21 cellular contexts compared by ENCODE assay signal in the genomic region with DNA sequence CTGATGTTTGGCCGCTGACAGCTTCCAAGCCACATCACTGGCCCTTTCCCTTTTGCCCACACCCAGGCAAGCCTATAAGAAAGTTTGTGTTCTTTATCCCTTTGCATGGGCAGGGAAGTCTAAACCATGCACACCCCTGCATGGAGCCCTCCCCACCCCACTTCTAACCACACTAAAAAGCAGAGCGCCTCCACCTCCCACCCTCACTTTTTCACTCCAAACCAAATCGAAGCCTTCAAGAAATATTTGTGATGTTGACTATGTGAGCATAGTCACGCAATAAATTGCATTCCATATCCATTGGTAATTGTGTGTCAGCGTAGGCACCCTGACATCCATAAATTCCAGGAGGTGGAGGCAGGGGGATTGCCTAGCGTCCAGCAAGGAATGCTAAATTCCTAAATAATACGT.
DNase-seq lines count a peak whose midpoint lies in the region; FAIRE-seq and TF ChIP-seq lines count a peak whose summit lies in the region.
"Had no signal": no experiment of that assay in that cellular context is flagged by ENCODE, and none has a peak within 500 bp of the region (broad histone marks: within the 10 kb centered on the region; RNA-seq: fewer than 3 reads in every experiment).

No MANE protein-coding gene starts in this region.

- no peaks in the 10 kb centered on the region for H4K20me1 ChIP-seq in astrocyte (ENCODE audit: insufficient read depth, low read length)

- in situ Hi-C loops in Caki2 (cut with HindIII; ENCODE audit: low pct_unique_long_range_greater_than_20kb, low sequenced_read_pairs): no loop called here

- no peak overlapping the region for H3K9ac ChIP-seq in astrocyte (ENCODE audit: low read length)

- H3K27ac Mint-ChIP-seq in astrocyte (ENCODE audit: unreplicated experiment): no peak overlapping the region
- no peak overlapping the region for H3K27ac Mint-ChIP-seq in immature natural killer cell
- H3K27ac Mint-ChIP-seq: activated CD4-positive, alpha-beta memory T cell treated with anti-CD3 and anti-CD28 coated beads, Interleukin-2, amount 10 ng/mL, durations not matched to agents 7 days and 5 days; activated naive CD4-positive, alpha-beta T cell treated with anti-CD3 and anti-CD28 coated beads, Interleukin-2, amount 50 U/mL, for 24 hours; activated T-cell treated with anti-CD3 and anti-CD28 coated beads, Interleukin-2, amount 50 U/mL, for 24 hours; B cell; endodermal cell; stimulated activated naive B cell treated with anti-CD40 and anti-IgM and Interleukin-4, amounts not matched to agents 10 μg/mL and 1 μg/mL and 100 μg/mL, for 72 hours had no signal

- no peaks in the 10 kb centered on the region for H3K36me3 Mint-ChIP-seq in astrocyte (ENCODE audit: low read depth, unreplicated experiment)
- H3K36me3 Mint-ChIP-seq in immature natural killer cell: no peaks in the 10 kb centered on the region
- H3K36me3 Mint-ChIP-seq: activated naive CD4-positive, alpha-beta T cell treated with anti-CD3 and anti-CD28 coated beads, Interleukin-2, amount 50 U/mL, for 24 hours; stimulated activated naive B cell treated with anti-CD40 and anti-IgM and Interleukin-4, amounts not matched to agents 10 μg/mL and 1 μg/mL and 100 μg/mL, for 72 hours had no signal

- TF ChIP-seq CTCF in astrocyte (IDR thresholded peaks at IDR 0.05; ENCODE audit: insufficient read depth, low read depth, low read length): no peak

- H3K4me1 ChIP-seq in astrocyte (ENCODE audit: insufficient read depth, low read length) (no peaks in the 10 kb centered on the region), small intestine (ENCODE audit: control insufficient read depth in 2 of 2, insufficient read depth in 1 of 2, low read depth in 1 of 2, low read length in 1 of 2) (no peaks in the 10 kb centered on the region)
- H3K4me1 ChIP-seq: upper lobe of left lung had no signal

- H3K27me3 ChIP-seq in astrocyte (ENCODE audit: insufficient read depth, low read length) (no peaks in the 10 kb centered on the region), small intestine (ENCODE audit: control insufficient read depth in 2 of 2, insufficient read depth in 2 of 2, low read length in 2 of 2) (peaks cover 0 to 2% of the 10 kb centered on the region in 2 donors)
- H3K27me3 ChIP-seq: upper lobe of left lung had no signal

- peak; percentile 27 for DNase-seq in Caki2 (ENCODE audit: low read depth)
- peak; percentile 88 for DNase-seq in HTR-8/SVneo (ENCODE audit: insufficient read length, low spot score)
- peak; percentile 1 for DNase-seq in astrocyte (ENCODE audit: low read depth)
- DNase-seq in renal cortical epithelial cell (ENCODE audit: low read depth): peak; percentile 11
- no peak for DNase-seq in immature natural killer cell
- no peak for DNase-seq in small intestine
- DNase-seq in NCI-H146 treated with DMSO at 0.1 percent for 48 hours (lab: John Stamatoyannopoulos, UW; ENCODE audit: unreplicated experiment): no peak
- no peak for DNase-seq in activated effector memory CD4-positive, alpha-beta T cell treated with anti-CD3 and anti-CD28 coated beads, Interleukin-2, amount 50 U/mL, for 16 hours
- DNase-seq: activated CD4-positive, alpha-beta memory T cell treated with anti-CD3 and anti-CD28 coated beads, Interleukin-2, amount 10 ng/mL, durations not matched to agents 7 days and 5 days; activated T-cell treated with anti-CD3 and anti-CD28 coated beads, Interleukin-2, amount 50 U/mL, for 24 hours; Calu3; endodermal cell; NCI-H187 treated with DMSO at 0.1 percent for 48 hours; NCI-H446; right cardiac atrium; stimulated activated naive B cell treated with anti-CD40 and anti-IgM and Interleukin-4, amounts not matched to agents 10 μg/mL and 1 μg/mL and 100 μg/mL, for 72 hours; upper lobe of left lung had no signal

- H3K4me2 ChIP-seq in astrocyte (ENCODE audit: low read length): peak overlapping the region; percentile 25

- H3K9me3 Mint-ChIP-seq in astrocyte (ENCODE audit: unreplicated experiment): peaks cover 4% of the 10 kb centered on the region
- H3K9me3 Mint-ChIP-seq in immature natural killer cell: no peaks in the 10 kb centered on the region
- H3K9me3 Mint-ChIP-seq: activated CD4-positive, alpha-beta memory T cell treated with anti-CD3 and anti-CD28 coated beads, Interleukin-2, amount 10 ng/mL, durations not matched to agents 7 days and 5 days; activated naive CD4-positive, alpha-beta T cell treated with anti-CD3 and anti-CD28 coated beads, Interleukin-2, amount 50 U/mL, for 24 hours; activated T-cell treated with anti-CD3 and anti-CD28 coated beads, Interleukin-2, amount 50 U/mL, for 24 hours; endodermal cell; stimulated activated naive B cell treated with anti-CD40 and anti-IgM and Interleukin-4, amounts not matched to agents 10 μg/mL and 1 μg/mL and 100 μg/mL, for 72 hours had no signal

- FAIRE-seq in HTR-8/SVneo (lab: Jason Lieb, UNC) (peak; percentile 89), astrocyte (lab: Jason Lieb, UNC) (no peak), small intestine (lab: Jason Lieb, UNC) (no peak)
- FAIRE-seq: G401.6, HepG2 had no signal

- no peaks in the 10 kb centered on the region for H3K9me3 ChIP-seq in astrocyte (ENCODE audit: insufficient read depth, low read depth, low read length)
- H3K9me3 ChIP-seq in small intestine (ENCODE audit: control insufficient read depth, low read depth): no peaks in the 10 kb centered on the region
- H3K9me3 ChIP-seq: upper lobe of left lung had no signal

- H3K27ac ChIP-seq in astrocyte (ENCODE audit: low read depth, low read length): no peak overlapping the region
- H3K27ac ChIP-seq in small intestine (ENCODE audit: low read depth in 1 of 2, low read length in 1 of 2): no peak overlapping the region
- H3K27ac ChIP-seq: upper lobe of left lung had no signal

- H3K27me3 Mint-ChIP-seq in astrocyte (ENCODE audit: low read depth, unreplicated experiment) (peaks cover 14% of the 10 kb centered on the region), immature natural killer cell (ENCODE audit: low read depth in 3 of 3) (peaks cover 0 to 10% (median 0%) of the 10 kb centered on the region in 3 donors)

- H3K4me3 ChIP-seq in astrocyte (ENCODE audit: insufficient read depth, low read depth, low read length) (no peak overlapping the region), small intestine (ENCODE audit: low read depth in 1 of 2, low read length in 2 of 2) (no peak overlapping the region)
- H3K4me3 ChIP-seq: upper lobe of left lung had no signal

- H3K36me3 ChIP-seq in astrocyte (ENCODE audit: insufficient read depth, low read length) (no peaks in the 10 kb centered on the region), small intestine (ENCODE audit: control insufficient read depth in 2 of 2, insufficient read depth in 2 of 2, low read length in 2 of 2) (no peaks in the 10 kb centered on the region)
- H3K36me3 ChIP-seq: upper lobe of left lung had no signal

- no peak overlapping the region for H3K4me3 Mint-ChIP-seq in astrocyte (ENCODE audit: unreplicated experiment)
- no peak overlapping the region for H3K4me3 Mint-ChIP-seq in immature natural killer cell
- H3K4me3 Mint-ChIP-seq: activated CD4-positive, alpha-beta memory T cell treated with anti-CD3 and anti-CD28 coated beads, Interleukin-2, amount 10 ng/mL, durations not matched to agents 7 days and 5 days; activated naive CD4-positive, alpha-beta T cell treated with anti-CD3 and anti-CD28 coated beads, Interleukin-2, amount 50 U/mL, for 24 hours; activated T-cell treated with anti-CD3 and anti-CD28 coated beads, Interleukin-2, amount 50 U/mL, for 24 hours; B cell; endodermal cell; stimulated activated naive B cell treated with anti-CD40 and anti-IgM and Interleukin-4, amounts not matched to agents 10 μg/mL and 1 μg/mL and 100 μg/mL, for 72 hours had no signal

- H3K79me2 ChIP-seq in astrocyte (ENCODE audit: insufficient read depth, low read length): no peaks in the 10 kb centered on the region

- H3K4me1 Mint-ChIP-seq in astrocyte (ENCODE audit: low read depth, unreplicated experiment) (peaks cover 9% of the 10 kb centered on the region), immature natural killer cell (no peaks in the 10 kb centered on the region)
- H3K4me1 Mint-ChIP-seq: activated CD4-positive, alpha-beta memory T cell treated with anti-CD3 and anti-CD28 coated beads, Interleukin-2, amount 10 ng/mL, durations not matched to agents 7 days and 5 days; activated naive CD4-positive, alpha-beta T cell treated with anti-CD3 and anti-CD28 coated beads, Interleukin-2, amount 50 U/mL, for 24 hours; B cell; endodermal cell; stimulated activated naive B cell treated with anti-CD40 and anti-IgM and Interleukin-4, amounts not matched to agents 10 μg/mL and 1 μg/mL and 100 μg/mL, for 72 hours had no signal

- H2AFZ ChIP-seq in astrocyte (ENCODE audit: low read depth, low read length): no peak overlapping the region

- 58 to 75% (median 65%) methylated on average over 7 of the region's 7 CpGs for WGBS in small intestine, 3 donors

Comparison
In these comparisons a context has a peak if more than half of its experiments do, and no peak if none do; other contexts are left out.
1. DNase-seq: peak in Caki2 (single experiment), HTR-8/SVneo (single experiment), astrocyte (single experiment) and renal cortical epithelial cell (single experiment); none in immature natural killer cell (0 of 3), small intestine (single experiment), NCI-H146 treated with DMSO at 0.1 percent for 48 hours (single experiment) and activated effector memory CD4-positive, alpha-beta T cell treated with anti-CD3 and anti-CD28 coated beads, Interleukin-2, amount 50 U/mL, for 16 hours (single experiment).